25 cellular contexts compared by ENCODE assay signal in the genomic region with DNA sequence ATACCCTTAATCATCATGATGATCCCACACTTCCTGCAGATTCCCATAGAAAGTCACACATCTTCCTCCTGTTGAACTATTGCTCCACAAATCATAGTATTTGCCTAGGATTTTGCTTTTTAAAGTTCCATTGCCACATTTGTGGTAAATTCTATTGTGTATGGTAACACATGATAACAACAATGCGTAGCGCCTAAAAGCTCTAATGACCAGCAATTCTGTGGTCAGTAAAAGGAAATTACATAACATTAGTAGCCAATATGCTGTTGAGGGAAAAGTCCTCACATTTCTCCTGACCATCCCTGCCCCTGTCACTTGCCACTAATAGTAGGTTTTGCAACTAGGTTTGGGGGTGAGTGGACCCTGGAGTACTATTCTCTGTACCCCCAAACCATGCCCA.
"Had no signal": no experiment of that assay in that cellular context is flagged by ENCODE, and none has a peak within 500 bp of the region (broad histone marks: within the 10 kb centered on the region; RNA-seq: fewer than 3 reads in every experiment).

No MANE protein-coding gene starts in this region.

- ATAC-seq: esophagus mucosa; left lung; natural killer cell; right lobe of liver; stimulated activated naive CD8-positive, alpha-beta T cell treated with anti-CD3 and anti-CD28 coated beads, Interleukin-15, Interleukin-2, amounts not matched to agents 100 U/mL and 50 U/mL, for 24 hours had no signal

- H3K27ac ChIP-seq: left lung, lower lobe of right lung, right lobe of liver, testis, transverse colon, VCaP had no signal

- H3K36me3 ChIP-seq: heart right ventricle, left lung, lower lobe of right lung, transverse colon had no signal

- H3K27me3 Mint-ChIP-seq: activated naive CD8-positive, alpha-beta T cell treated with anti-CD3 and anti-CD28 coated beads, Interleukin-2, amount 10 ng/mL, durations not matched to agents 7 days and 5 days; activated T-cell treated with anti-CD3 and anti-CD28 coated beads, Interleukin-2, amount 50 U/mL, for 24 hours had no signal

- H3K4me1 ChIP-seq: left lung, lower lobe of right lung, testis, transverse colon had no signal

- H3K36me3 Mint-ChIP-seq: activated naive CD4-positive, alpha-beta T cell treated with anti-CD3 and anti-CD28 coated beads, Interleukin-2, amount 10 ng/mL, durations not matched to agents 7 days and 5 days; activated naive CD8-positive, alpha-beta T cell treated with anti-CD3 and anti-CD28 coated beads, Interleukin-2, amount 10 ng/mL, durations not matched to agents 7 days and 5 days; natural killer cell had no signal

- H3K9me3 Mint-ChIP-seq: activated CD4-positive, alpha-beta memory T cell treated with anti-CD3 and anti-CD28 coated beads, Interleukin-2, amount 10 ng/mL, durations not matched to agents 7 days and 5 days; activated naive CD4-positive, alpha-beta T cell treated with anti-CD3 and anti-CD28 coated beads, Interleukin-2, amount 10 ng/mL, durations not matched to agents 7 days and 5 days; activated naive CD8-positive, alpha-beta T cell treated with anti-CD3 and anti-CD28 coated beads, Interleukin-2, amount 10 ng/mL, durations not matched to agents 7 days and 5 days; activated T-cell treated with anti-CD3 and anti-CD28 coated beads, Interleukin-2, amount 50 U/mL, for 24 hours; dendritic cell treated with granulocyte-macrophage colony-stimulating factor and Interleukin-4, amounts not matched to agents 40 ng/mL and 50 ng/mL, for 4 days; endodermal cell; natural killer cell; T-helper 2 cell treated with Interferon-gamma antibody and Interleukin-4, amounts not matched to agents 5 μg/mL and 100 μg/mL, for 36 hours had no signal

- H3K4me3 Mint-ChIP-seq: activated CD4-positive, alpha-beta memory T cell treated with anti-CD3 and anti-CD28 coated beads, Interleukin-2, amount 10 ng/mL, durations not matched to agents 7 days and 5 days; activated naive CD4-positive, alpha-beta T cell treated with anti-CD3 and anti-CD28 coated beads, Interleukin-2, amount 10 ng/mL, durations not matched to agents 7 days and 5 days; activated naive CD8-positive, alpha-beta T cell treated with anti-CD3 and anti-CD28 coated beads, Interleukin-2, amount 10 ng/mL, durations not matched to agents 7 days and 5 days; activated T-cell treated with anti-CD3 and anti-CD28 coated beads, Interleukin-2, amount 50 U/mL, for 24 hours; dendritic cell treated with granulocyte-macrophage colony-stimulating factor and Interleukin-4, amounts not matched to agents 40 ng/mL and 50 ng/mL, for 4 days; endodermal cell; natural killer cell; T-helper 2 cell treated with Interferon-gamma antibody and Interleukin-4, amounts not matched to agents 5 μg/mL and 100 μg/mL, for 36 hours had no signal

- H3K9me3 ChIP-seq: heart right ventricle, left lung, lower lobe of right lung, right lobe of liver, testis, transverse colon had no signal

- H3K27me3 ChIP-seq: left lung, right lobe of liver, testis, transverse colon had no signal

- H3K4me3 ChIP-seq: heart right ventricle, left lung, lower lobe of right lung, right lobe of liver, testis, transverse colon had no signal

- DNase-seq: activated CD4-positive, alpha-beta memory T cell treated with anti-CD3 and anti-CD28 coated beads, Interleukin-2, amount 10 ng/mL, durations not matched to agents 7 days and 5 days; activated CD4-positive, alpha-beta T cell treated with anti-CD3 and anti-CD28 coated beads for 48 hours; activated CD8-positive, alpha-beta memory T cell treated with anti-CD3 and anti-CD28 coated beads, Interleukin-2, amount 50 U/mL, for 48 hours; activated gamma-delta T cell; activated naive CD4-positive, alpha-beta T cell treated with anti-CD3 and anti-CD28 coated beads, Interleukin-2, amount 10 ng/mL, durations not matched to agents 7 days and 5 days; activated naive CD8-positive, alpha-beta T cell treated with anti-CD3 and anti-CD28 coated beads, Interleukin-2, amount 10 ng/mL, durations not matched to agents 7 days and 5 days; activated T-cell treated with anti-CD3 and anti-CD28 coated beads, Interleukin-2, amount 50 U/mL, for 24 hours; amygdala; central memory CD4-positive, alpha-beta T cell; endodermal cell; foreskin melanocyte; left lung; lower lobe of right lung; mesenchymal stem cell; natural killer cell; right lobe of liver; stimulated activated CD4-positive, alpha-beta T cell treated with anti-CD3 and anti-CD28 coated beads, Interleukin-2, amount 100 ng/mL, for 48 hours; stimulated activated naive CD8-positive, alpha-beta T cell treated with anti-CD3 and anti-CD28 coated beads, Interleukin-15, Interleukin-2, amounts not matched to agents 100 U/mL and 50 U/mL, for 24 hours; transverse colon had no signal

- H3K4me1 Mint-ChIP-seq: activated CD4-positive, alpha-beta memory T cell treated with anti-CD3 and anti-CD28 coated beads, Interleukin-2, amount 10 ng/mL, durations not matched to agents 7 days and 5 days; activated naive CD4-positive, alpha-beta T cell treated with anti-CD3 and anti-CD28 coated beads, Interleukin-2, amount 10 ng/mL, durations not matched to agents 7 days and 5 days; activated naive CD8-positive, alpha-beta T cell treated with anti-CD3 and anti-CD28 coated beads, Interleukin-2, amount 10 ng/mL, durations not matched to agents 7 days and 5 days; natural killer cell had no signal

- H3K27ac Mint-ChIP-seq: activated CD4-positive, alpha-beta memory T cell treated with anti-CD3 and anti-CD28 coated beads, Interleukin-2, amount 10 ng/mL, durations not matched to agents 7 days and 5 days; activated naive CD4-positive, alpha-beta T cell treated with anti-CD3 and anti-CD28 coated beads, Interleukin-2, amount 10 ng/mL, durations not matched to agents 7 days and 5 days; activated naive CD8-positive, alpha-beta T cell treated with anti-CD3 and anti-CD28 coated beads, Interleukin-2, amount 10 ng/mL, durations not matched to agents 7 days and 5 days; activated T-cell treated with anti-CD3 and anti-CD28 coated beads, Interleukin-2, amount 50 U/mL, for 24 hours; dendritic cell treated with granulocyte-macrophage colony-stimulating factor and Interleukin-4, amounts not matched to agents 40 ng/mL and 50 ng/mL, for 4 days; endodermal cell; natural killer cell; T-helper 2 cell treated with Interferon-gamma antibody and Interleukin-4, amounts not matched to agents 5 μg/mL and 100 μg/mL, for 36 hours had no signal
